ENCODE assay signal across 7 cellular contexts in the genomic region with DNA sequence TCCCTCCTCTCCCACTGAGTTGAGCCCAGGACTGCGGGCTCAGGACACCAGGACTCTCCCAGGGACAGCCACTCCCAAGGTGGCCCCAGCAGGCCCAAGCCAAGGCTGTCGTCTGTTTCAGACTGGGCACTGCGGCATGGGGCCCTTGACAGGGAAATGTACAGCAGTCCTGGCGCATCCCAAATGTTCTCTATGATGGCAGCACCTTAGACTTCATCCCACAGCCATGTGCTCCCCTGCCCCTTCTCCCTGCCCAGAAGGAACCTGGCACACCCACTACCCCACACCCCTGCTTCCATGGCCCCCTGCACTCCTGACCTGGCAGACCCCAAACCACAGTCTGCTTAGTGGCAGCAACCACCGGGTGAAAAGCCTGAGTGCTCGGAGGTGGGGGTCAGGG. TPM values are rescaled to one million over a fixed set of nuclear protein-coding genes. Genes with fewer than 3 reads are reported as not detected.
"Had no signal": no experiment of that assay in that cellular context is flagged by ENCODE, and none has a peak within 500 bp of the region (broad histone marks: within the 10 kb centered on the region; RNA-seq: fewer than 3 reads in every experiment).

No MANE protein-coding gene starts in this region.

- H3K9me3 ChIP-seq: HAP-1 had no signal

- H3K9ac ChIP-seq: GM23248 had no signal

- H3K4me3 ChIP-seq: GM23248, HAP-1, K562 had no signal

- DNase-seq: GM23248, GOT3, H7, IMR-90 had no signal

- H3K27ac ChIP-seq: GM23248 had no signal

- H3K4me1 ChIP-seq: HAP-1 had no signal

- H3K36me3 ChIP-seq: HAP-1 had no signal

RNA-seq across cellular contexts. Expression of gene RBFOX3, which starts 18.2 kb away (rescaled TPM):
- total RNA-seq: GM23248, HT-29, IMR-90, K562 had no signal
- polyA plus RNA-seq: GM23248, K562 had no signal
